ENCODE assay signal across 9 cellular contexts in the genomic region with DNA sequence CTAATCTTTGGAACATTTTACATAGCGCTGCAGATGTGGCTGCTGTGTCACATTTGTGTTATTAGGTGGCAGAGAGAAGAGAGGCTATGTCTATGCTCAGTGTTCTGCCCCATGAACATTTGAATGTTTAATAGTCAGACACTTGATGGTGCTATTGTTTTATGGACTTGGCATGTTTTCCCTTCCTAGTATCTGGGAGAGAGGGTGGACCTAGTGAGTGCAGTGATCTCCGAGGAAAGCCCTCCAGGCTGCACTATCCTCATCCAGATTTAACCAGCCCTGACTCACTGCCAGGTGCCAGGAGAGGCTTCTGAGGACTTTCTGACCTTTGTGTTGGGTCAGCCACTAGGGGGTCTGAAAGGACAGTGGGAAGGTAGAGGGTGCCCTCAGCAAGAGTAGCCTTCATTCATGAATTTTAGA. TPM values are rescaled to one million over a fixed set of nuclear protein-coding genes. Genes with fewer than 3 reads are reported as not detected.
DNase-seq lines count a peak whose midpoint lies in the region; ATAC-seq and TF ChIP-seq lines count a peak whose summit lies in the region.
"Had no signal": no experiment of that assay in that cellular context is flagged by ENCODE, and none has a peak within 500 bp of the region (broad histone marks: within the 10 kb centered on the region; RNA-seq: fewer than 3 reads in every experiment).

No MANE protein-coding gene starts in this region.

- ATAC-seq in HG02798 (IDR thresholded peaks at IDR 0.05; ENCODE audit: poor library complexity, unreplicated experiment) (peak; percentile 55), activated B cell treated with CpG ODN at 0.5 μM for 24 hours (ENCODE audit: low read depth) (peak; percentile 52), aorta (ENCODE audit: low FRiP score) (no peak), HG03108 (IDR thresholded peaks at IDR 0.05; ENCODE audit: unreplicated experiment) (no peak), upper lobe of left lung (ENCODE audit: low FRiP score in 2 of 2) (no peak)
- peak in 1 of 2 donors; percentile 62 for ATAC-seq in naive thymus-derived CD8-positive, alpha-beta T cell

- POLR2A ChIA-PET in activated B cell treated with CpG ODN at 0.5 μM for 24 hours (lab: Charles Lee), result no interaction called here
- POLR2A ChIA-PET in naive thymus-derived CD8-positive, alpha-beta T cell (lab: Charles Lee), result no interaction called here

- H3K27me3 ChIP-seq in aorta (ENCODE audit: control insufficient read depth in 1 of 2, insufficient read depth in 2 of 2, low read length in 1 of 2) (no peaks in the 10 kb centered on the region), upper lobe of left lung (no peaks in the 10 kb centered on the region)

- DNase-seq in activated B cell treated with CpG ODN at 0.5 μM for 24 hours (no peak), aorta (no peak), upper lobe of left lung (no peak)
- no peak for DNase-seq in naive thymus-derived CD8-positive, alpha-beta T cell

- H3K4me1 ChIP-seq in aorta (ENCODE audit: control insufficient read depth in 1 of 2, insufficient read depth in 2 of 2, low read length in 2 of 2), result no peaks in the 10 kb centered on the region
- no peaks in the 10 kb centered on the region for H3K4me1 ChIP-seq in upper lobe of left lung
- H3K4me1 ChIP-seq: prostate gland had no signal

- H3K27ac ChIP-seq in aorta (ENCODE audit: low read depth in 1 of 2, low read length in 2 of 2) (no peak overlapping the region), upper lobe of left lung (no peak overlapping the region)
- H3K27ac ChIP-seq: prostate gland had no signal

- no peaks in the 10 kb centered on the region for H3K27me3 Mint-ChIP-seq in activated B cell treated with CpG ODN at 0.5 μM for 24 hours
- H3K27me3 Mint-ChIP-seq in naive thymus-derived CD8-positive, alpha-beta T cell, result no peaks in the 10 kb centered on the region
- H3K27me3 Mint-ChIP-seq: brain had no signal

- no peak for TF ChIP-seq EP300 in upper lobe of left lung (IDR thresholded peaks at IDR 0.05)

- H3K36me3 ChIP-seq in aorta (ENCODE audit: control insufficient read depth in 1 of 2, insufficient read depth in 2 of 2, low read length in 1 of 2), result peaks cover 0 to 4% of the 10 kb centered on the region in 2 donors
- peaks cover 13 to 87% (median 63%) of the 10 kb centered on the region in 4 donors for H3K36me3 ChIP-seq in upper lobe of left lung
- H3K36me3 ChIP-seq: prostate gland had no signal

- peaks cover 8% of the 10 kb centered on the region for H3K4me1 Mint-ChIP-seq in activated B cell treated with CpG ODN at 0.5 μM for 24 hours
- peaks cover 5 to 21% (median 11%) of the 10 kb centered on the region in 4 donors for H3K4me1 Mint-ChIP-seq in naive thymus-derived CD8-positive, alpha-beta T cell
- H3K4me1 Mint-ChIP-seq: brain had no signal

- CTCF ChIA-PET in activated B cell treated with CpG ODN at 0.5 μM for 24 hours (lab: Charles Lee), result interaction anchor here (0.7 to 10.7 kb wide), 3 partner anchors 13 to 108 kb away, joined by 3 to 132 read pairs (median 3); no protein-coding TSS in a partner anchor

- H3K4me3 ChIP-seq in aorta (ENCODE audit: low read length in 2 of 2) (no peak overlapping the region), upper lobe of left lung (no peak overlapping the region)
- H3K4me3 ChIP-seq: prostate gland had no signal

- intact Hi-C loops in activated B cell treated with CpG ODN at 0.5 μM for 24 hours (cut with micrococcal nuclease), result loop anchor here (1.0 to 10.0 kb wide), 2 partner anchors 59 to 205 kb away; no protein-coding TSS in a partner anchor
- intact Hi-C loops in aorta (cut with DNase I), result loop anchor here (5.0 kb wide), 1 partner anchor 222 kb away; no protein-coding TSS in a partner anchor

- H3K36me3 Mint-ChIP-seq in activated B cell treated with CpG ODN at 0.5 μM for 24 hours (ENCODE audit: low read depth), result peaks cover 83% of the 10 kb centered on the region
- peaks cover 10 to 87% (median 24%) of the 10 kb centered on the region in 3 donors for H3K36me3 Mint-ChIP-seq in naive thymus-derived CD8-positive, alpha-beta T cell

- H3K9me3 ChIP-seq in aorta (ENCODE audit: control insufficient read depth, low read length) (no peaks in the 10 kb centered on the region), upper lobe of left lung (no peaks in the 10 kb centered on the region)
- H3K9me3 ChIP-seq: prostate gland had no signal

- H3K4me3 Mint-ChIP-seq in activated B cell treated with CpG ODN at 0.5 μM for 24 hours, result no peak overlapping the region
- no peak overlapping the region for H3K4me3 Mint-ChIP-seq in naive thymus-derived CD8-positive, alpha-beta T cell
- H3K4me3 Mint-ChIP-seq: brain had no signal

- H3K27ac Mint-ChIP-seq in activated B cell treated with CpG ODN at 0.5 μM for 24 hours, result no peak overlapping the region
- peak overlapping the region in 8 of 10 donors; percentile 4 to 81 (median 38) for H3K27ac Mint-ChIP-seq in naive thymus-derived CD8-positive, alpha-beta T cell
- H3K27ac Mint-ChIP-seq: brain had no signal

- peak; percentile 48 for TF ChIP-seq CTCF in GM12873 (IDR thresholded peaks at IDR 0.05; ENCODE audit: insufficient read depth, low read depth, low read length, missing control alignments)
- TF ChIP-seq CTCF in activated B cell treated with CpG ODN at 0.5 μM for 24 hours (IDR thresholded peaks at IDR 0.05), result no peak
- no peak for TF ChIP-seq CTCF in upper lobe of left lung (IDR thresholded peaks at IDR 0.05)

- TF ChIP-seq POLR2A in upper lobe of left lung (IDR thresholded peaks at IDR 0.05), result no peak

- no peaks in the 10 kb centered on the region for H3K9me3 Mint-ChIP-seq in activated B cell treated with CpG ODN at 0.5 μM for 24 hours
- H3K9me3 Mint-ChIP-seq in naive thymus-derived CD8-positive, alpha-beta T cell, result no peaks in the 10 kb centered on the region
- H3K9me3 Mint-ChIP-seq: brain had no signal

- WGBS in aorta, 2 donors, result 59 to 65% methylated on average over 2 of the region's 2 CpGs
- WGBS in upper lobe of left lung, 2 donors, result 70 to 79% methylated on average over 2 of the region's 2 CpGs

RNA-seq across cellular contexts. Expression of gene ZFC3H1, which starts 24.3 kb away (rescaled TPM):
- total RNA-seq in activated B cell treated with CpG ODN at 0.5 μM for 24 hours (85.7 and 107 TPM in 2 replicates), aorta (10 to 100 TPM; 71.7 to 95.3 TPM), upper lobe of left lung (100 to 1,000 TPM in 3 of 6 donors, 10 to 100 TPM in 3; 35.9 to 225 (median 74.1) TPM)
- total RNA-seq in naive thymus-derived CD8-positive, alpha-beta T cell, result 100 to 1,000 TPM; 117 to 118 TPM
- polyA plus RNA-seq in naive thymus-derived CD8-positive, alpha-beta T cell, result 10 to 100 TPM; 19.1 to 28.5 (median 21.3) TPM
- polyA plus RNA-seq in aorta, result 10 to 100 TPM in 1 of 2 donors, 1 to 10 TPM in 1; 8.0 to 27.0 TPM

RNA-seq across cellular contexts. Expression of gene THAP2, which starts 24.8 kb away (rescaled TPM):
- total RNA-seq in activated B cell treated with CpG ODN at 0.5 μM for 24 hours, result 10.8 and 11.5 TPM in 2 replicates
- 10 to 100 TPM; 14.3 to 15.8 TPM for total RNA-seq in naive thymus-derived CD8-positive, alpha-beta T cell
- 10 to 100 TPM in 1 of 3 donors, 1 to 10 TPM in 2; 9.6 to 11.6 (median 9.7) TPM for polyA plus RNA-seq in naive thymus-derived CD8-positive, alpha-beta T cell
- 1 to 10 TPM; 4.3 to 6.0 TPM for total RNA-seq in aorta
- polyA plus RNA-seq in aorta, result 1 to 10 TPM in 1 of 2 donors, under 1 TPM in 1; 1.00 to 1.5 TPM
- total RNA-seq in upper lobe of left lung, result 1 to 10 TPM; 2.1 to 5.0 (median 3.6) TPM

RNA-seq across cellular contexts. Expression of gene TMEM19, which starts 46.5 kb away (rescaled TPM):
- total RNA-seq in activated B cell treated with CpG ODN at 0.5 μM for 24 hours (42.6 and 46.7 TPM in 2 replicates), aorta (10 to 100 TPM; 17.6 to 22.8 TPM), upper lobe of left lung (10 to 100 TPM in 5 of 6 donors, 1 to 10 TPM in 1; 9.4 to 35.4 (median 20.5) TPM)
- total RNA-seq in naive thymus-derived CD8-positive, alpha-beta T cell, result 10 to 100 TPM; 22.0 to 30.5 TPM
- 10 to 100 TPM; 40.1 to 53.8 (median 43.5) TPM for polyA plus RNA-seq in naive thymus-derived CD8-positive, alpha-beta T cell
- polyA plus RNA-seq in aorta, result 10 to 100 TPM; 13.6 to 13.9 TPM

Comparison
In these comparisons a context has a peak if more than half of its experiments do, and no peak if none do; other contexts are left out.
1. ATAC-seq: peak in HG02798 (single experiment) and activated B cell treated with CpG ODN at 0.5 μM for 24 hours (single experiment); none in aorta (single experiment), HG03108 (single experiment) and upper lobe of left lung (0 of 2).